ENCODE assay signal across 17 cellular contexts in the genomic region with DNA sequence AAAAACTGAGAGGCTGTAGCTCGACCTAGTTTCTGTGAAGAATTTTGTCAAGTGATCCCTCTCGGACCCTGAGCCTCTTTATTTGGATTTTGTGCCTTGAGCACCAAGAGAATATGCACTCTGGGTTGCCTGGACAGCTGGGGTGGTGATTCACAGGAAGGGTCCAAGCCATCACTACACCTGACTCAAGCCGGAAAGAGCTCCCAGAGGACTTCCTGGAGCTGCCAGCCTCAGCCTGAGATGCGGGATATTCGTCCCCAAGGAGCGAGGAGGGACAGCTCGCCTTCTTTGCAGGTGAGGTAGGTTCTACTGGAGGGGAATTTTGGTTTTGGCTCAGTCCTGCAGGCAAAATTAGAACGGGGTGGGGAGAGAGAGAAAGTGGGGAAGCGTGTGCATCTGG.
DNase-seq lines count a peak whose midpoint lies in the region; ATAC-seq, FAIRE-seq and TF ChIP-seq lines count a peak whose summit lies in the region.
"Had no signal": no experiment of that assay in that cellular context is flagged by ENCODE, and none has a peak within 500 bp of the region (broad histone marks: within the 10 kb centered on the region; RNA-seq: fewer than 3 reads in every experiment).

No MANE protein-coding gene starts in this region.

- ATAC-seq in activated naive CD8-positive, alpha-beta T cell treated with anti-CD3 and anti-CD28 coated beads, Interleukin-2, amount 10 ng/mL, durations not matched to agents 7 days and 5 days (ENCODE audit: low read depth): no peak
- ATAC-seq in GM18909 (IDR thresholded peaks at IDR 0.05; ENCODE audit: poor library complexity, unreplicated experiment) (no peak), GM21423 (IDR thresholded peaks at IDR 0.05; ENCODE audit: unreplicated experiment) (no peak)

- H3K36me3 Mint-ChIP-seq in activated naive CD8-positive, alpha-beta T cell treated with anti-CD3 and anti-CD28 coated beads, Interleukin-2, amount 10 ng/mL, durations not matched to agents 7 days and 5 days: peaks cover 18% of the 10 kb centered on the region
- H3K36me3 Mint-ChIP-seq in activated naive CD8-positive, alpha-beta T cell treated with anti-CD3 and anti-CD28 coated beads for 36 hours: no peaks in the 10 kb centered on the region
- peaks cover 29% of the 10 kb centered on the region for H3K36me3 Mint-ChIP-seq in endothelial cell (ENCODE audit: low read depth, unreplicated experiment)

- peak overlapping the region; percentile 68 for H3K27ac ChIP-seq in angular gyrus (ENCODE audit: low read depth, low read length)

- no peak for DNase-seq in activated naive CD8-positive, alpha-beta T cell treated with anti-CD3 and anti-CD28 coated beads, Interleukin-2, amount 10 ng/mL, durations not matched to agents 7 days and 5 days
- DNase-seq in activated naive CD8-positive, alpha-beta T cell treated with anti-CD3 and anti-CD28 coated beads for 36 hours: no peak
- DNase-seq in endothelial cell (ENCODE audit: low spot score) (no peak), urothelium cell line (ENCODE audit: low spot score) (peak; percentile 48)
- DNase-seq in activated T-cell treated with anti-CD3 and anti-CD28 coated beads, Interleukin-2, amount 50 U/mL, for 48 hours: no peak
- DNase-seq: 8988T; AML-193; C1 segment of cervical spinal cord; CD4-positive, alpha-beta memory T cell; GDM1; HCEC 1CT; HFFc6 had no signal

- H3K4me3 Mint-ChIP-seq in activated naive CD8-positive, alpha-beta T cell treated with anti-CD3 and anti-CD28 coated beads, Interleukin-2, amount 10 ng/mL, durations not matched to agents 7 days and 5 days: no peak overlapping the region
- H3K4me3 Mint-ChIP-seq in activated naive CD8-positive, alpha-beta T cell treated with anti-CD3 and anti-CD28 coated beads for 36 hours: no peak overlapping the region
- peak overlapping the region; percentile 40 for H3K4me3 Mint-ChIP-seq in endothelial cell (ENCODE audit: unreplicated experiment)
- H3K4me3 Mint-ChIP-seq: HFFc6 had no signal

- peaks cover 35% of the 10 kb centered on the region for H3K27me3 Mint-ChIP-seq in activated naive CD8-positive, alpha-beta T cell treated with anti-CD3 and anti-CD28 coated beads, Interleukin-2, amount 10 ng/mL, durations not matched to agents 7 days and 5 days
- H3K27me3 Mint-ChIP-seq in activated naive CD8-positive, alpha-beta T cell treated with anti-CD3 and anti-CD28 coated beads for 36 hours: peaks cover 31% of the 10 kb centered on the region
- H3K27me3 Mint-ChIP-seq in endothelial cell (ENCODE audit: unreplicated experiment): peaks cover 5% of the 10 kb centered on the region

- no peaks in the 10 kb centered on the region for H3K9me3 Mint-ChIP-seq in activated naive CD8-positive, alpha-beta T cell treated with anti-CD3 and anti-CD28 coated beads, Interleukin-2, amount 10 ng/mL, durations not matched to agents 7 days and 5 days
- H3K9me3 Mint-ChIP-seq in activated naive CD8-positive, alpha-beta T cell treated with anti-CD3 and anti-CD28 coated beads for 36 hours: no peaks in the 10 kb centered on the region
- H3K9me3 Mint-ChIP-seq in endothelial cell (ENCODE audit: unreplicated experiment): no peaks in the 10 kb centered on the region
- H3K9me3 Mint-ChIP-seq: CD4-positive, alpha-beta memory T cell had no signal

- peaks cover 13% of the 10 kb centered on the region for H3K4me1 Mint-ChIP-seq in activated naive CD8-positive, alpha-beta T cell treated with anti-CD3 and anti-CD28 coated beads, Interleukin-2, amount 10 ng/mL, durations not matched to agents 7 days and 5 days
- H3K4me1 Mint-ChIP-seq in activated naive CD8-positive, alpha-beta T cell treated with anti-CD3 and anti-CD28 coated beads for 36 hours: peaks cover 6% of the 10 kb centered on the region
- peaks cover 60% of the 10 kb centered on the region for H3K4me1 Mint-ChIP-seq in endothelial cell (ENCODE audit: unreplicated experiment)

- no peak for TF ChIP-seq CTCF in endothelial cell (IDR thresholded peaks at IDR 0.05; ENCODE audit: unreplicated experiment)

- H3K27ac Mint-ChIP-seq in activated naive CD8-positive, alpha-beta T cell treated with anti-CD3 and anti-CD28 coated beads, Interleukin-2, amount 10 ng/mL, durations not matched to agents 7 days and 5 days: peak overlapping the region; percentile 24
- H3K27ac Mint-ChIP-seq in activated naive CD8-positive, alpha-beta T cell treated with anti-CD3 and anti-CD28 coated beads for 36 hours: no peak overlapping the region
- H3K27ac Mint-ChIP-seq in endothelial cell (ENCODE audit: unreplicated experiment): no peak overlapping the region
- H3K27ac Mint-ChIP-seq: CD4-positive, alpha-beta memory T cell; HFFc6 had no signal

- POLR2A ChIA-PET in activated naive CD8-positive, alpha-beta T cell treated with anti-CD3 and anti-CD28 coated beads, Interleukin-2, amount 10 ng/mL, durations not matched to agents 7 days and 5 days (lab: Charles Lee): no interaction called here

- FAIRE-seq in urothelium cell line (lab: Jason Lieb, UNC): no peak
- FAIRE-seq: GM12892, GM19239 had no signal
